8 cellular contexts compared by ENCODE assay signal in the genomic region with DNA sequence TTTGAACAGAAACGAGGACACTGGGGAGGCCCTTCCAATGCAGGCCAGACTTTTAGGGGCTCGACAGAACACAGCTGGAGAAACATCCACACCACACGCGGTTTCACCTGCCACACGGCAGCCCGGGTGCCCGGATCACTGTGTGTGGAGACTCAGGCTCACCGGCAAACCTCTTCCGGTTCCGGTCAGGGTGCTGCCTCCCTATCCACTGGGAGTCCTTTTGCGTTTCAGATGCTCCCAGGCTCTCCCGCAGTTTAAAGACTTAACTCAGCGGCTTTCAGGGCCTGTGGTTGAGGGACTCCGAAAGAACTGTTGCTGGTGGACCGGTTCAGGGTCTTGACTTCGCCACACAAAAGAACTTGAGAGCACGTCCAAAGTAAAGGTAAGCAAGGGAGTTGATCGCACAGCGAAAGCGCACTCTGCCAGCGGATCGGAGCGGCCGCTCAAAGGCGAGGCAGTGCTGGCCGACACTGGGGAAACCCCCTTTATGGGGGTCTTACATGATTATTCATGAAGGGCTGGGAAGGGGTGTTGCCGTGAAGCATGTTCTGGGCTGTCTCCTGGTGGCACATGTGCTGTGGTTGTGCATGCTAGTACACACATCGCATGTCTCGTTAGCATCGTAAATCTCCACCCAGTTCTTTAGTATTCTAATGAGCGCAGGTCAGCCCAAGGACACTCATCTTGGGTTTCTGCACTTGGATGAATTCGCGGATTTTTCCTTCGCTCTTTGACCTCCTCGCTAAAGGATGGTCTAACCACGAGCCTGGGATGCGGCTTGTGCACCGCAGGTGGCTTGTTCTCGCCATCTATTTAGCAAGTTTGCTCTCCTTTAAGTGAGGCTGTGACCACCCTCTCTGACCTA.
DNase-seq lines count a peak whose midpoint lies in the region; ATAC-seq and TF ChIP-seq lines count a peak whose summit lies in the region.

No MANE protein-coding gene starts in this region.

- TF ChIP-seq CTCF in astrocyte of the spinal cord (IDR thresholded peaks at IDR 0.05; ENCODE audit: low read depth, low read length): no peak
- TF ChIP-seq CTCF in mucosa of descending colon (IDR thresholded peaks at IDR 0.05): no peak
- TF ChIP-seq CTCF in testis (IDR thresholded peaks at IDR 0.05): no peak
- no peak for TF ChIP-seq CTCF in vagina (IDR thresholded peaks at IDR 0.05)

- in situ Hi-C loops in astrocyte of the spinal cord (cut with HindIII; ENCODE audit: low sequenced_read_pairs): no loop called here

- 48 to 52% methylated on average over 39 of the region's 39 CpGs for WGBS in testis, 2 donors

- intact Hi-C loops in mucosa of descending colon (cut with DNase I, micrococcal nuclease): no loop called here
- intact Hi-C loops in testis (cut with DNase I; ENCODE audit: low total_unique reads): no loop called here
- intact Hi-C loops in vagina (cut with DNase I): no loop called here

- no peaks in the 10 kb centered on the region for H3K4me1 ChIP-seq in mucosa of descending colon (ENCODE audit: low read depth)
- no peaks in the 10 kb centered on the region for H3K4me1 ChIP-seq in testis
- no peaks in the 10 kb centered on the region for H3K4me1 ChIP-seq in vagina

- peak overlapping the region; percentile 46 for H3K4me3 ChIP-seq in astrocyte of the spinal cord (ENCODE audit: low read depth, low read length)
- H3K4me3 ChIP-seq in mucosa of descending colon: no peak overlapping the region
- H3K4me3 ChIP-seq in testis: peak overlapping the region; percentile 40 to 56
- H3K4me3 ChIP-seq in vagina: peak overlapping the region in 1 of 2 donors; percentile 36

- H3K27ac ChIP-seq in testis (no peak overlapping the region), vagina (no peak overlapping the region)

- H3K27me3 ChIP-seq in testis (no peaks in the 10 kb centered on the region), vagina (no peaks in the 10 kb centered on the region)

- DNase-seq in RPMI7951 (ENCODE audit: low read depth): peak; percentile 81
- peak; percentile 26 for DNase-seq in astrocyte of the spinal cord (ENCODE audit: low read depth, low spot score)
- DNase-seq in mucosa of descending colon: peak; percentile 26 to 77 (median 68)
- peak; percentile 80 for DNase-seq in testis
- DNase-seq in DMS53 (lab: John Stamatoyannopoulos, UW): no peak
- no peak for DNase-seq in vagina (ENCODE audit: extremely low spot score in 2 of 2)

- ATAC-seq in GM18517 (IDR thresholded peaks at IDR 0.05; ENCODE audit: unreplicated experiment) (peak; percentile 67), mucosa of descending colon (peak; percentile 88), HG02973 (IDR thresholded peaks at IDR 0.05; ENCODE audit: unreplicated experiment) (no peak)

- H3K9me3 ChIP-seq in mucosa of descending colon: no peaks in the 10 kb centered on the region
- H3K9me3 ChIP-seq in testis: no peaks in the 10 kb centered on the region
- H3K9me3 ChIP-seq in vagina: no peaks in the 10 kb centered on the region

- no peak for TF ChIP-seq POLR2A in testis (IDR thresholded peaks at IDR 0.05)
- TF ChIP-seq POLR2A in vagina (IDR thresholded peaks at IDR 0.05): no peak

- H3K36me3 ChIP-seq in mucosa of descending colon (ENCODE audit: low read depth) (no peaks in the 10 kb centered on the region), testis (ENCODE audit: low read depth, missing control alignments) (no peaks in the 10 kb centered on the region), vagina (no peaks in the 10 kb centered on the region)

Comparison
In these comparisons a context has a peak if more than half of its experiments do, and no peak if none do; other contexts are left out.
1. DNase-seq: peak in RPMI7951 (single experiment), astrocyte of the spinal cord (single experiment), mucosa of descending colon (3 of 3) and testis (single experiment); none in DMS53 (single experiment) and vagina (0 of 2).